26 cellular contexts compared by ENCODE assay signal in the genomic region with DNA sequence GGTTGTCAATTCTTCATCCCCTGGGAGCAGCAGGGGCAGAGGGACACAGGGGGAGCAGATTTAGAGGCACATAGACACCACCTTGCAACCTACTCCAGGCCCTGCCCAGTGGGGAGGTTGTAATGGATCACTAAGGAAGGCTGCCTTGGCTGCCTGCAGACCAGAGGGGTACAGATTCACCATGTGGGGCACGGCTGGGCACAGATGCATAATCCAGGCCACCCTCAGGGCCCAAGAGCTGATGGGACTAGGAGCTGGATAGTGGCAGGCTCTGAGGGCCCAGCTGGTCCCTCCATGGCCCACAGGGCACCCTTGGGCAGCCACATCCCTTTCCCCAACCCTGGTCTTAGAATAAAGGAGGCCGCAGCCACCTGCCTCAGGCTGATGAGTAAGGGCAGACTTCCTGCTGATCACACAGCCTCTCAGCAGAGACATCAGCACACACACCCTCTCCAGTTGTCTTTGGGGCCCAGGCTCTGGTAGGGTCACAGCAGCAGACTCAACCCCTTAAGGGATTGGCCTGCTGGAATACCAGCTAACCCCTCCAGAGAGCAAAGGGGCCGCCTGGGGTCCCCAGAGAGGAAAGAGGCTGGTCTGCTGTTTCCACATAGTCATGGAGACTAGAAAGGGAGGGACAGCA.
DNase-seq lines count a peak whose midpoint lies in the region; ATAC-seq and TF ChIP-seq lines count a peak whose summit lies in the region.
"Had no signal": no experiment of that assay in that cellular context is flagged by ENCODE, and none has a peak within 500 bp of the region (broad histone marks: within the 10 kb centered on the region; RNA-seq: fewer than 3 reads in every experiment).

No MANE protein-coding gene starts in this region.

- H3K27ac Mint-ChIP-seq in natural killer cell treated with Interleukin-12 subunit alpha and Interleukin-12 subunit beta and Interleukin-15 and Interleukin-18, amount 100 ng/mL, for 72 hours = no peak overlapping the region
- H3K27ac Mint-ChIP-seq in natural killer cell = no peak overlapping the region
- no peak overlapping the region for H3K27ac Mint-ChIP-seq in MCF 10A (ENCODE audit: low read depth, unreplicated experiment)
- H3K27ac Mint-ChIP-seq: activated naive CD4-positive, alpha-beta T cell treated with anti-CD3 and anti-CD28 coated beads, Interleukin-2, amount 10 ng/mL, durations not matched to agents 7 days and 5 days; CD4-positive, alpha-beta T cell; naive thymus-derived CD8-positive, alpha-beta T cell; stimulated activated naive B cell treated with anti-CD40 and anti-IgM and Interleukin-4, amounts not matched to agents 10 μg/mL and 1 μg/mL and 100 μg/mL, for 72 hours had no signal

- H3K4me3 Mint-ChIP-seq in natural killer cell treated with Interleukin-12 subunit alpha and Interleukin-12 subunit beta and Interleukin-15 and Interleukin-18, amount 100 ng/mL, for 72 hours = no peak overlapping the region
- H3K4me3 Mint-ChIP-seq in natural killer cell = no peak overlapping the region
- H3K4me3 Mint-ChIP-seq in MCF 10A (ENCODE audit: unreplicated experiment) = no peak overlapping the region
- H3K4me3 Mint-ChIP-seq: activated naive CD4-positive, alpha-beta T cell treated with anti-CD3 and anti-CD28 coated beads, Interleukin-2, amount 10 ng/mL, durations not matched to agents 7 days and 5 days; activated T-cell treated with anti-CD3 and anti-CD28 coated beads, Interleukin-2, amount 50 U/mL, for 4 hours; CD4-positive, alpha-beta T cell; naive thymus-derived CD8-positive, alpha-beta T cell; stimulated activated naive B cell treated with anti-CD40 and anti-IgM and Interleukin-4, amounts not matched to agents 10 μg/mL and 1 μg/mL and 100 μg/mL, for 72 hours had no signal

- H3K36me3 Mint-ChIP-seq in natural killer cell treated with Interleukin-12 subunit alpha and Interleukin-12 subunit beta and Interleukin-15 and Interleukin-18, amount 100 ng/mL, for 72 hours = peaks cover 4% of the 10 kb centered on the region
- H3K36me3 Mint-ChIP-seq in natural killer cell = peaks cover 9% of the 10 kb centered on the region
- no peaks in the 10 kb centered on the region for H3K36me3 Mint-ChIP-seq in MCF 10A (ENCODE audit: insufficient read depth, unreplicated experiment)
- H3K36me3 Mint-ChIP-seq: activated naive CD4-positive, alpha-beta T cell treated with anti-CD3 and anti-CD28 coated beads, Interleukin-2, amount 10 ng/mL, durations not matched to agents 7 days and 5 days had no signal

- CTCF ChIA-PET in MCF 10A (lab: Yijun Ruan, JAX) = interaction anchor here (1.0 kb wide), 1 partner anchor 8 kb away, joined by 3 read pairs; no protein-coding TSS in a partner anchor

- no peak for DNase-seq in natural killer cell treated with Interleukin-12 subunit alpha and Interleukin-12 subunit beta and Interleukin-15 and Interleukin-18, amount 100 ng/mL, for 72 hours (ENCODE audit: low spot score)
- no peak for DNase-seq in natural killer cell
- DNase-seq in MCF 10A (ENCODE audit: unreplicated experiment) = peak; percentile 1
- peak; percentile 52 for DNase-seq in myocyte (ENCODE audit: low read depth)
- DNase-seq in activated gamma-delta T cell (lab: John Stamatoyannopoulos, UW) = no peak
- DNase-seq in stimulated activated CD4-positive, alpha-beta T cell treated with anti-CD3 and anti-CD28 coated beads, Interleukin-2, amount 100 ng/mL, for 24 hours = no peak
- DNase-seq: 8988T; activated CD4-positive, CD25-positive, alpha-beta regulatory T cell; activated naive CD4-positive, alpha-beta T cell treated with anti-CD3 and anti-CD28 coated beads, Interleukin-2, amount 10 ng/mL, durations not matched to agents 7 days and 5 days; activated T-cell treated with anti-CD3 and anti-CD28 coated beads, Interleukin-2, amount 50 U/mL, for 4 hours; adrenal gland; CD4-positive, alpha-beta T cell; dermis blood vessel endothelial cell; esophagus squamous epithelium; foreskin melanocyte; heart right ventricle; Kasumi-1; midbrain; naive thymus-derived CD8-positive, alpha-beta T cell; NCI-H1694; NCI-H2171; NCI-H510A; stimulated activated naive B cell treated with anti-CD40 and anti-IgM and Interleukin-4, amounts not matched to agents 10 μg/mL and 1 μg/mL and 100 μg/mL, for 72 hours; upper lobe of left lung had no signal

- no peaks in the 10 kb centered on the region for H3K4me1 Mint-ChIP-seq in natural killer cell treated with Interleukin-12 subunit alpha and Interleukin-12 subunit beta and Interleukin-15 and Interleukin-18, amount 100 ng/mL, for 72 hours (ENCODE audit: low read depth in 2 of 2)
- H3K4me1 Mint-ChIP-seq in natural killer cell = no peaks in the 10 kb centered on the region
- H3K4me1 Mint-ChIP-seq in MCF 10A (ENCODE audit: insufficient read depth, unreplicated experiment) = no peaks in the 10 kb centered on the region
- H3K4me1 Mint-ChIP-seq: activated naive CD4-positive, alpha-beta T cell treated with anti-CD3 and anti-CD28 coated beads, Interleukin-2, amount 10 ng/mL, durations not matched to agents 7 days and 5 days; naive thymus-derived CD8-positive, alpha-beta T cell; stimulated activated naive B cell treated with anti-CD40 and anti-IgM and Interleukin-4, amounts not matched to agents 10 μg/mL and 1 μg/mL and 100 μg/mL, for 72 hours had no signal

- POLR2A ChIA-PET in MCF 10A (lab: Yijun Ruan, JAX) = interaction anchor here (0.6 kb wide), 1 partner anchor 30 kb away, joined by 3 read pairs; no protein-coding TSS in a partner anchor

- no TSS peak for BruUV-seq in MCF 10A (replicated peaks; lab: Mats Ljungman, UMichigan)

- H3K9me3 Mint-ChIP-seq in natural killer cell treated with Interleukin-12 subunit alpha and Interleukin-12 subunit beta and Interleukin-15 and Interleukin-18, amount 100 ng/mL, for 72 hours = no peaks in the 10 kb centered on the region
- H3K9me3 Mint-ChIP-seq in natural killer cell = no peaks in the 10 kb centered on the region
- H3K9me3 Mint-ChIP-seq in MCF 10A (ENCODE audit: unreplicated experiment) = no peaks in the 10 kb centered on the region
- H3K9me3 Mint-ChIP-seq: activated naive CD4-positive, alpha-beta T cell treated with anti-CD3 and anti-CD28 coated beads, Interleukin-2, amount 10 ng/mL, durations not matched to agents 7 days and 5 days had no signal

- peak; percentile 28 to 51 for ATAC-seq in natural killer cell treated with Interleukin-12 subunit alpha and Interleukin-12 subunit beta and Interleukin-15 and Interleukin-18, amount 100 ng/mL, for 72 hours
- ATAC-seq in natural killer cell (no peak), HG02852 (IDR thresholded peaks at IDR 0.05; ENCODE audit: unreplicated experiment) (no peak), GM19455 (IDR thresholded peaks at IDR 0.05; ENCODE audit: unreplicated experiment) (no peak)
- ATAC-seq: activated T-cell treated with anti-CD3 and anti-CD28 coated beads, Interleukin-2, amount 50 U/mL, for 4 hours; heart right ventricle; naive thymus-derived CD8-positive, alpha-beta T cell; stimulated activated naive B cell treated with anti-CD40 and anti-IgM and Interleukin-4, amounts not matched to agents 10 μg/mL and 1 μg/mL and 100 μg/mL, for 72 hours had no signal

- H3K27me3 Mint-ChIP-seq in natural killer cell treated with Interleukin-12 subunit alpha and Interleukin-12 subunit beta and Interleukin-15 and Interleukin-18, amount 100 ng/mL, for 72 hours = peaks cover 25 to 27% of the 10 kb centered on the region in 2 donors
- peaks cover 12 to 34% of the 10 kb centered on the region in 2 donors for H3K27me3 Mint-ChIP-seq in natural killer cell (ENCODE audit: low read depth in 2 of 2)
- H3K27me3 Mint-ChIP-seq in MCF 10A (ENCODE audit: insufficient read depth, unreplicated experiment) = peaks cover 32% of the 10 kb centered on the region

- intact Hi-C loops in natural killer cell (cut with micrococcal nuclease) (no loop called here), MCF 10A (cut with micrococcal nuclease) (no loop called here)

- TF ChIP-seq CTCF in natural killer cell (IDR thresholded peaks at IDR 0.05) = no peak
- no peak for TF ChIP-seq CTCF in MCF 10A (IDR thresholded peaks at IDR 0.05; ENCODE audit: unreplicated experiment)

Comparison
In these comparisons a context has a peak if more than half of its experiments do, and no peak if none do; other contexts are left out.
1. ATAC-seq: peak in natural killer cell treated with Interleukin-12 subunit alpha and Interleukin-12 subunit beta and Interleukin-15 and Interleukin-18, amount 100 ng/mL, for 72 hours (2 of 2); none in natural killer cell (0 of 3), HG02852 (single experiment) and GM19455 (single experiment).
2. DNase-seq: peak in MCF 10A (single experiment) and myocyte (single experiment); none in natural killer cell treated with Interleukin-12 subunit alpha and Interleukin-12 subunit beta and Interleukin-15 and Interleukin-18, amount 100 ng/mL, for 72 hours (single experiment), natural killer cell (single experiment), activated gamma-delta T cell (single experiment) and stimulated activated CD4-positive, alpha-beta T cell treated with anti-CD3 and anti-CD28 coated beads, Interleukin-2, amount 100 ng/mL, for 24 hours (0 of 2).